In genomic region chr10:119189811-119190282, GRCh38 we compare ENCODE assay signal across 10 cellular contexts. TPM values are rescaled to one million over a fixed set of nuclear protein-coding genes. Genes with fewer than 3 reads are reported as not detected.
DNase-seq lines count a peak whose midpoint lies in the region; ATAC-seq and TF ChIP-seq lines count a peak whose summit lies in the region.
"Had no signal": no experiment of that assay in that cellular context is flagged by ENCODE, and none has a peak within 500 bp of the region (broad histone marks: within the 10 kb centered on the region; RNA-seq: fewer than 3 reads in every experiment).

No MANE protein-coding gene starts in this region.

- H3K27me3 ChIP-seq in BE2C, result no peaks in the 10 kb centered on the region

- ATAC-seq in HG03469 (IDR thresholded peaks at IDR 0.05; ENCODE audit: unreplicated experiment), result no peak

- H3K27me3 Mint-ChIP-seq in nephron progenitor cell (ENCODE audit: low read depth, poor library complexity), result peaks cover 18% of the 10 kb centered on the region

- no peak overlapping the region for H3K4me3 Mint-ChIP-seq in nephron progenitor cell
- H3K4me3 Mint-ChIP-seq: IgD-negative memory B cell had no signal

- H3K36me3 ChIP-seq in BE2C, result no peaks in the 10 kb centered on the region

- in situ Hi-C loops in astrocyte of the spinal cord (cut with HindIII; ENCODE audit: low sequenced_read_pairs), result no loop called here

- H3K27ac Mint-ChIP-seq in nephron progenitor cell, result peak overlapping the region; percentile 68
- H3K27ac Mint-ChIP-seq: IgD-negative memory B cell had no signal

- peaks cover under 1% of the 10 kb centered on the region for H3K9me3 Mint-ChIP-seq in nephron progenitor cell
- H3K9me3 Mint-ChIP-seq: IgD-negative memory B cell had no signal

- H3K36me3 Mint-ChIP-seq in nephron progenitor cell (ENCODE audit: low read depth), result no peaks in the 10 kb centered on the region
- H3K36me3 Mint-ChIP-seq: IgD-negative memory B cell had no signal

- peaks cover 16% of the 10 kb centered on the region for H3K4me1 Mint-ChIP-seq in nephron progenitor cell

- TF ChIP-seq CTCF in GM12865 (IDR thresholded peaks at IDR 0.05; ENCODE audit: insufficient read depth, low read depth, low read length, missing control alignments), result no peak
- no peak for TF ChIP-seq CTCF in astrocyte of the spinal cord (IDR thresholded peaks at IDR 0.05; ENCODE audit: low read depth, low read length)
- no peak for TF ChIP-seq CTCF in nephron progenitor cell (IDR thresholded peaks at IDR 0.05)
- TF ChIP-seq CTCF in BE2C (IDR thresholded peaks at IDR 0.05; ENCODE audit: low read depth, low read length), result no peak

- H3K4me1 ChIP-seq in BE2C, result no peaks in the 10 kb centered on the region

- DNase-seq in GM12865 (ENCODE audit: low read depth), result peak; percentile 70
- peak; percentile 30 for DNase-seq in HuH-7 (ENCODE audit: low spot score)
- DNase-seq in astrocyte of the spinal cord (ENCODE audit: low read depth, low spot score), result peak; percentile 78
- DNase-seq in nephron progenitor cell, result no peak
- DNase-seq in NCI-H82 treated with DMSO at 0.1 percent for 48 hours (lab: John Stamatoyannopoulos, UW; ENCODE audit: unreplicated experiment), result no peak
- DNase-seq in COLO668 (lab: John Stamatoyannopoulos, UW; ENCODE audit: unreplicated experiment), result no peak
- no peak for DNase-seq in BE2C
- DNase-seq: activated CD4-positive, alpha-beta T cell treated with anti-CD3 and anti-CD28 coated beads, Interleukin-2, amount 50 U/mL, for 1 hour had no signal

- H3K4me3 ChIP-seq in GM12865 (ENCODE audit: low read depth, low read length) (no peak overlapping the region), astrocyte of the spinal cord (ENCODE audit: low read depth, low read length) (no peak overlapping the region), BE2C (ENCODE audit: low read depth, low read length) (no peak overlapping the region)

- no peaks in the 10 kb centered on the region for H3K9me3 ChIP-seq in BE2C

RNA-seq across cellular contexts. Expression of gene PRDX3, which starts 11.2 kb away (rescaled TPM):
- polyA plus RNA-seq in BE2C (2012; ENCODE audit: insufficient read depth, insufficient read length, low read depth), result 99.1 TPM

RNA-seq across cellular contexts. Expression of gene GRK5, which starts 17.5 kb away (rescaled TPM):
- 2.5 TPM for polyA plus RNA-seq in BE2C (2012; ENCODE audit: insufficient read depth, insufficient read length, low read depth)

RNA-seq across cellular contexts. Expression of gene SFXN4, which starts 24.3 kb away (rescaled TPM):
- polyA plus RNA-seq in BE2C (2012; ENCODE audit: insufficient read depth, insufficient read length, low read depth), result 43.2 TPM

Comparison
In these comparisons a context has a peak if more than half of its experiments do, and no peak if none do; other contexts are left out.
1. DNase-seq: peak in GM12865 (single experiment), HuH-7 (single experiment) and astrocyte of the spinal cord (single experiment); none in nephron progenitor cell (single experiment), NCI-H82 treated with DMSO at 0.1 percent for 48 hours (single experiment), COLO668 (single experiment) and BE2C (single experiment).